In genomic region chr2:36163520-36164239, GRCh38 we compare ENCODE assay signal across 21 cellular contexts.
DNase-seq lines count a peak whose midpoint lies in the region; ATAC-seq and TF ChIP-seq lines count a peak whose summit lies in the region.
"Had no signal": no experiment of that assay in that cellular context is flagged by ENCODE, and none has a peak within 500 bp of the region (broad histone marks: within the 10 kb centered on the region; RNA-seq: fewer than 3 reads in every experiment).

No MANE protein-coding gene starts in this region.

- TF ChIP-seq CTCF in sigmoid colon (IDR thresholded peaks at IDR 0.05) = no peak

- H3K4me3 ChIP-seq in sigmoid colon = no peak overlapping the region
- H3K4me3 ChIP-seq: lung, ovary, SJSA1, uterus had no signal

- DNase-seq in effector CD4-positive, alpha-beta T cell = no peak
- DNase-seq in activated naive CD4-positive, alpha-beta T cell treated with anti-CD3 and anti-CD28 coated beads, Interleukin-2, amount 50 U/mL, for 72 hours (ENCODE audit: low spot score in 2 of 2) = no peak
- no peak for DNase-seq in NCI-H2171 treated with DMSO at 0.1 percent for 48 hours (lab: John Stamatoyannopoulos, UW)
- no peak for DNase-seq in sigmoid colon
- DNase-seq: caudate nucleus; CD4-positive, alpha-beta T cell; DMS53; head of caudate nucleus; naive B cell; NCI-H524 treated with DMSO at 0.1 percent for 48 hours; ovary; stimulated activated CD4-positive, alpha-beta T cell treated with anti-CD3 and anti-CD28 coated beads, Interleukin-1b, Interleukin-23, amount 100 ng/mL, for 48 hours; uterus had no signal

- 82 to 88% methylated on average over 3 of the region's 3 CpGs for WGBS in sigmoid colon, 2 donors

- TF ChIP-seq POLR2A in GM18505 (IDR thresholded peaks at IDR 0.05; ENCODE audit: borderline replicate concordance, extremely low read depth, insufficient read depth, insufficient read length) (no peak), sigmoid colon (IDR thresholded peaks at IDR 0.05) (no peak)

- no peaks in the 10 kb centered on the region for H3K9me3 Mint-ChIP-seq in activated naive CD4-positive, alpha-beta T cell treated with anti-CD3 and anti-CD28 coated beads, Interleukin-2, amount 50 U/mL, for 72 hours
- H3K9me3 Mint-ChIP-seq: activated T-helper 2 cell treated with anti-CD3 and anti-CD28 coated beads, Interferon-gamma antibody, Interleukin-2, Interleukin-4, amounts not matched to agents 10 μg/mL and 5 μg/mL and 100 μg/mL, durations not matched to agents 14 hours and 24 hours and 36 hours; CD4-positive, alpha-beta T cell had no signal

- intact Hi-C loops in sigmoid colon (cut with DNase I) = no loop called here

- no peak for TF ChIP-seq EP300 in sigmoid colon (IDR thresholded peaks at IDR 0.05)

- no peaks in the 10 kb centered on the region for H3K36me3 Mint-ChIP-seq in activated naive CD4-positive, alpha-beta T cell treated with anti-CD3 and anti-CD28 coated beads, Interleukin-2, amount 50 U/mL, for 72 hours
- H3K36me3 Mint-ChIP-seq: naive B cell had no signal

- no peaks in the 10 kb centered on the region for H3K27me3 ChIP-seq in sigmoid colon
- H3K27me3 ChIP-seq: ovary, uterus had no signal

- H3K9me3 ChIP-seq in sigmoid colon = no peaks in the 10 kb centered on the region
- H3K9me3 ChIP-seq: ovary, SJSA1, uterus had no signal

- H3K27ac ChIP-seq in sigmoid colon = no peak overlapping the region
- H3K27ac ChIP-seq: ovary, SJSA1, uterus had no signal

- H3K36me3 ChIP-seq in sigmoid colon = no peaks in the 10 kb centered on the region
- H3K36me3 ChIP-seq: ovary, SJSA1, uterus had no signal

- H3K27ac Mint-ChIP-seq in activated naive CD4-positive, alpha-beta T cell treated with anti-CD3 and anti-CD28 coated beads, Interleukin-2, amount 50 U/mL, for 72 hours = no peak overlapping the region
- H3K27ac Mint-ChIP-seq: activated T-helper 2 cell treated with anti-CD3 and anti-CD28 coated beads, Interferon-gamma antibody, Interleukin-2, Interleukin-4, amounts not matched to agents 10 μg/mL and 5 μg/mL and 100 μg/mL, durations not matched to agents 14 hours and 24 hours and 36 hours; CD4-positive, alpha-beta T cell; naive B cell had no signal

- ATAC-seq in GM18505 (IDR thresholded peaks at IDR 0.05; ENCODE audit: unreplicated experiment) (peak; percentile 55), GM19397 (IDR thresholded peaks at IDR 0.05; ENCODE audit: unreplicated experiment) (peak; percentile 57), HG02763 (IDR thresholded peaks at IDR 0.05; ENCODE audit: unreplicated experiment) (peak; percentile 61), HG03432 (IDR thresholded peaks at IDR 0.05; ENCODE audit: unreplicated experiment) (peak; percentile 66)
- no peak for ATAC-seq in activated naive CD4-positive, alpha-beta T cell treated with anti-CD3 and anti-CD28 coated beads, Interleukin-2, amount 50 U/mL, for 72 hours
- ATAC-seq: sciatic nerve had no signal

- no peaks in the 10 kb centered on the region for H3K4me1 ChIP-seq in sigmoid colon
- H3K4me1 ChIP-seq: SJSA1, uterus had no signal

Comparison
In these comparisons a context has a peak if more than half of its experiments do, and no peak if none do; other contexts are left out.
1. ATAC-seq: peak in GM18505 (single experiment), GM19397 (single experiment), HG02763 (single experiment) and HG03432 (single experiment); none in activated naive CD4-positive, alpha-beta T cell treated with anti-CD3 and anti-CD28 coated beads, Interleukin-2, amount 50 U/mL, for 72 hours (0 of 2).